In the genomic region with DNA sequence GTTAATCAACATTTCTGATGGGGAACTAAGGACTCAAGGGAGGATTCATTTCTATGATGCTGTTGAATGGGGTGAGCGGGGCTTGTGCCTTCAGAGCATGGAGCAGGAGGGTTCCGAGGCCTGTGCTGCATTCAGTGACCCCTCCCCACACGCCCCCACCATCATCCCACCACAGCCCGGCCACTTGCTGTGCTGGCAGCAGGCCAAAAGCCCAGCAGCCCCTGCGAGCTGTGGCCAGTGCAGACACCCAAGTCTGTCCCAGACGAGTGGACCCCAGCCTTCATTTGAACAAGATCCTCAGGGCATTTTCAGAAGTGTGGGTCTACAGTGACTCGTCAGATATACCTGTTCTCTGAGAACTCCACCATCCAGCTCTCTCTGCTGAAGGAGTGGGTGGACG, we compare ENCODE assay signal across 28 cellular contexts.
"Had no signal": no experiment of that assay in that cellular context is flagged by ENCODE, and none has a peak within 500 bp of the region (broad histone marks: within the 10 kb centered on the region; RNA-seq: fewer than 3 reads in every experiment).

No MANE protein-coding gene starts in this region.

- H3K27ac Mint-ChIP-seq: dendritic cell treated with granulocyte-macrophage colony-stimulating factor and Interleukin-4, amounts not matched to agents 40 ng/mL and 50 ng/mL, for 4 days; effector memory CD8-positive, alpha-beta T cell; endodermal cell had no signal

- H3K9me3 Mint-ChIP-seq: dendritic cell treated with granulocyte-macrophage colony-stimulating factor and Interleukin-4, amounts not matched to agents 40 ng/mL and 50 ng/mL, for 4 days; effector memory CD8-positive, alpha-beta T cell; endodermal cell had no signal

- H3K4me3 Mint-ChIP-seq: dendritic cell treated with granulocyte-macrophage colony-stimulating factor and Interleukin-4, amounts not matched to agents 40 ng/mL and 50 ng/mL, for 4 days; effector memory CD8-positive, alpha-beta T cell; endodermal cell had no signal

- DNase-seq: colonic mucosa; cortex of kidney; dermis blood vessel endothelial cell; dorsolateral prefrontal cortex; effector CD4-positive, alpha-beta T cell; effector CD8-positive, alpha-beta T cell; effector memory CD4-positive, alpha-beta T cell; effector memory CD8-positive, alpha-beta T cell; endodermal cell; erythroblast; esophagus squamous epithelium; foreskin fibroblast; foreskin keratinocyte; foreskin melanocyte; gastrocnemius medialis; glutamatergic neuron; head of caudate nucleus; heart right ventricle had no signal

- ATAC-seq: effector memory CD8-positive, alpha-beta T cell; esophagus mucosa; foreskin keratinocyte; gastrocnemius medialis; gastroesophageal sphincter; heart right ventricle had no signal

- H3K36me3 ChIP-seq: colonic mucosa, esophagus muscularis mucosa, esophagus squamous epithelium, gastrocnemius medialis, gastroesophageal sphincter, heart right ventricle had no signal

- H3K27me3 ChIP-seq: colonic mucosa, foreskin keratinocyte had no signal

- H3K4me3 ChIP-seq: colonic mucosa, coronary artery, dorsolateral prefrontal cortex, esophagus muscularis mucosa, esophagus squamous epithelium, gastrocnemius medialis, gastroesophageal sphincter, heart right ventricle had no signal

- H3K4me1 Mint-ChIP-seq: endodermal cell had no signal

- FAIRE-seq: colon, endometrium, endothelial cell of umbilical vein, frontal cortex had no signal

- H3K27ac ChIP-seq: colonic mucosa, coronary artery, dorsolateral prefrontal cortex, epithelial cell of prostate, esophagus muscularis mucosa, esophagus squamous epithelium, foreskin keratinocyte, gastrocnemius medialis, gastroesophageal sphincter, heart right ventricle had no signal

- H3K9me3 ChIP-seq: colonic mucosa, esophagus muscularis mucosa, esophagus squamous epithelium, gastrocnemius medialis, gastroesophageal sphincter, heart right ventricle had no signal

- H3K4me1 ChIP-seq: colonic mucosa, esophagus muscularis mucosa, esophagus squamous epithelium, foreskin keratinocyte, gastrocnemius medialis, gastroesophageal sphincter, heart right ventricle had no signal
